ENCODE assay signal across 19 cellular contexts in the genomic region with DNA sequence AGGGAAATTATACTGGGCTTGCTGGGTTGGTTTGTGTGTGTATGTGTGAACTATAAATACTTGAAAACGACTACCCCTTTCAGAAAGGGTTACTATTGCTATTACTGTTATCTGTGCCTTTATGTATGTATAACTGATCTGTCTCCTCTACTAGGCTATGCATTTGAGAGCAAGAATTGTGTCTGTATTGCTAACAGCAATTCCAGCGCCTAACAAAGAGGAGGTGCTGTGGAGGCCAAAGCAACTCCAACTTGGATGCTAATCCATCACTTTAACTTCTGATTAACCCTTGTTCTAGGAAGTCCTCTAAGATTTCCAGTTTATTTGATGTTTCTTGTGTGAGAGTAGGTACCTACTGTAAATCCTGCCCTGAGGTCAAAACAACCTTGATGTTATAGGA.
"Had no signal": no experiment of that assay in that cellular context is flagged by ENCODE, and none has a peak within 500 bp of the region (broad histone marks: within the 10 kb centered on the region; RNA-seq: fewer than 3 reads in every experiment).

No MANE protein-coding gene starts in this region.

- FAIRE-seq: small intestine had no signal

- ATAC-seq: activated CD8-positive, alpha-beta T cell treated with anti-CD3 and anti-CD28 coated beads, Interleukin-2, amount 10 ng/mL, durations not matched to agents 7 days and 5 days; activated T-cell treated with anti-CD3 and anti-CD28 coated beads, Interleukin-2, amount 50 U/mL, for 72 hours; body of pancreas; left colon; right cardiac atrium; stimulated activated naive CD8-positive, alpha-beta T cell treated with anti-CD3 and anti-CD28 coated beads, Interleukin-15, Interleukin-2, amounts not matched to agents 100 U/mL and 50 U/mL, for 24 hours had no signal

- DNase-seq: activated CD4-positive, alpha-beta T cell treated with anti-CD3 and anti-CD28 coated beads for 48 hours; activated CD8-positive, alpha-beta memory T cell treated with anti-CD3 and anti-CD28 coated beads, Interleukin-2, amount 50 U/mL, for 4 hours; activated CD8-positive, alpha-beta T cell treated with anti-CD3 and anti-CD28 coated beads, Interleukin-2, amount 10 ng/mL, durations not matched to agents 7 days and 5 days; activated gamma-delta T cell treated with Interleukin-2 at 50 U/mL for 16 hours; activated T-cell treated with anti-CD3 and anti-CD28 coated beads, Interleukin-2, amount 50 U/mL, for 72 hours; amniotic stem cell; body of pancreas; central memory CD4-positive, alpha-beta T cell; effector CD8-positive, alpha-beta T cell; left colon; lower lobe of right lung; nephron progenitor cell; occipital lobe; right cardiac atrium; small intestine; stimulated activated CD4-positive, alpha-beta T cell treated with anti-CD3 and anti-CD28 coated beads, Interleukin-4, amount 100 ng/mL, for 4 hours; stimulated activated CD8-positive, alpha-beta memory T cell treated with anti-CD3 and anti-CD28 coated beads, Interleukin-4, amount 100 ng/mL, for 48 hours; stimulated activated naive CD8-positive, alpha-beta T cell treated with anti-CD3 and anti-CD28 coated beads, Interleukin-15, Interleukin-2, amounts not matched to agents 100 U/mL and 50 U/mL, for 24 hours had no signal

- H3K36me3 ChIP-seq: lower lobe of right lung had no signal

- H3K4me3 ChIP-seq: body of pancreas, coronary artery, lower lobe of right lung had no signal

- H3K9me3 ChIP-seq: body of pancreas, lower lobe of right lung had no signal

- H3K27me3 ChIP-seq: body of pancreas had no signal

- H3K27ac ChIP-seq: body of pancreas, coronary artery, lower lobe of right lung had no signal

- H3K4me1 ChIP-seq: lower lobe of right lung had no signal
